ENCODE assay signal across 8 cellular contexts in the genomic region with DNA sequence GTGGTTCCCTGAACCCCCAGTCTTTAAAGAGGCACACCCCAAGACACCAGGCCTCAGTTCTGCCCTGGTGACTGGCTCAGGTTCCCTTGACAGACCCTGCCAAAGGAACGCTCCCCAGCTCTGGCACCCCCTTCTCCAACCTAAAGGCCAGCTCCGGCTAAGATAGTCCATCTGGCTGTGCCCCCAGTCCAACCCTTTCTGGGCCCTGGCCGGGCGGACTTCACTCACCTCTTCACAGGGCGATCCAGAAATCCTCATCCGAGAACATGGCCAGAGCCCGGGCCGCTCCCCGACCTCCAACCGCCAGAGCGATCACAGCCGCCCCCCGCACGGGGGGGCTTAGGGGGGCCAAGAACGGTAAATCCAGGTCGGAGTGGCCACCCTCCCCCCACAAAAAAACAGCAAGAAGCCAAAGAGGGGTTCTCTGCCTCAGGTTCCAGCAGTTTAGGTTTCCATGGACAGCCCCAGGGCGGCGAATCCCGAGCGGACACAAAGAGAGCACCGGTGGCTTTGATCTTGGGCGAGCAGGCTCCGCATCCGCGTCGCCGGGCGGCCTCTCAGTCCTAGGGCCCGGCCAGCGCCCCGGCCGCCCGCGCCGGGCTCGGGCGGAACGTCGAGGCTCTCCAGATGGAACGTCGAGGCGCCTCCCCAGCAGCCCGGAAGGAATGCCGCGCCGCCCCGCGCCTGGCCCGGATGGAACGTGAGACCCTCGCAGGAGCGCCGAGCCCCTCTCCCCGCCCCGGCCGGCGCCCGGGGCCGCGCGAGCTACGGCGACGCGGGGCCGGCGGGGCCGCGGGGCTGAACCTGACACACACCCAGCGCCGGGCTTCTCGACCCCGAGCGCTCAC. TPM values are rescaled to one million over a fixed set of nuclear protein-coding genes. Genes with fewer than 3 reads are reported as not detected.
DNase-seq lines count a peak whose midpoint lies in the region; ATAC-seq and TF ChIP-seq lines count a peak whose summit lies in the region.

No MANE protein-coding gene starts in this region.

- WGBS in heart right ventricle, 2 donors, result 0% methylated on average over 71 to 74 of the region's 74 CpGs

- H3K36me3 ChIP-seq in HUES6 (ENCODE audit: control insufficient read depth, insufficient read depth, low read length), result peaks cover 5% of the 10 kb centered on the region
- peaks cover 0 to 10% (median 4%) of the 10 kb centered on the region in 9 donors for H3K36me3 ChIP-seq in heart right ventricle
- peaks cover 4% of the 10 kb centered on the region for H3K36me3 ChIP-seq in rectal smooth muscle tissue (ENCODE audit: control insufficient read depth, insufficient read depth, low read length)

- H3K27ac Mint-ChIP-seq in activated T-helper 17 cell treated with anti-CD3 and anti-CD28 coated beads, Interleukin-2, amount 50 U/mL, for 72 hours, result peak overlapping the region; percentile 79

- no peak for TF ChIP-seq CTCF in C4-2B (conservative IDR thresholded peaks at IDR 0.05)
- no peak for TF ChIP-seq CTCF in heart right ventricle (IDR thresholded peaks at IDR 0.05)

- DNase-seq in heart right ventricle (no peak), SIG-M5 (lab: John Stamatoyannopoulos, UW) (no peak), activated gamma-delta T cell (lab: John Stamatoyannopoulos, UW) (no peak)

- H3K9me3 Mint-ChIP-seq in activated T-helper 17 cell treated with anti-CD3 and anti-CD28 coated beads, Interleukin-2, amount 50 U/mL, for 72 hours, result no peaks in the 10 kb centered on the region

- ATAC-seq in GM19438 (IDR thresholded peaks at IDR 0.05; ENCODE audit: low read depth, unreplicated experiment) (peak; percentile 5), heart right ventricle (peak in 3 of 8 donors; percentile 4 to 9 (median 7))
- ATAC-seq in activated T-helper 17 cell treated with anti-CD3 and anti-CD28 coated beads, Interleukin-2, amount 50 U/mL, for 72 hours (replicated peaks), result peak; percentile 14

- H3K27me3 Mint-ChIP-seq in activated T-helper 17 cell treated with anti-CD3 and anti-CD28 coated beads, Interleukin-2, amount 50 U/mL, for 72 hours, result no peaks in the 10 kb centered on the region

- H3K27ac ChIP-seq in C4-2B (peak overlapping the region; percentile 99), HUES6 (ENCODE audit: low read depth, low read length) (peak overlapping the region; percentile 100), heart right ventricle (peak overlapping the region; percentile 95 to 100 (median 99)), rectal smooth muscle tissue (ENCODE audit: low read depth, low read length) (peak overlapping the region; percentile 98)

- H3K9ac ChIP-seq in HUES6 (ENCODE audit: low read length), result peak overlapping the region; percentile 97
- H3K9ac ChIP-seq in rectal smooth muscle tissue (ENCODE audit: low read length), result peak overlapping the region; percentile 82

- H3K27me3 ChIP-seq in HUES6 (ENCODE audit: control insufficient read depth, insufficient read depth, low read length) (no peaks in the 10 kb centered on the region), heart right ventricle (no peaks in the 10 kb centered on the region), rectal smooth muscle tissue (ENCODE audit: control insufficient read depth, insufficient read depth, low read length) (no peaks in the 10 kb centered on the region)

- intact Hi-C loops in heart right ventricle (cut with DNase I), result loop anchor here in 9 of 10 donors (1.0 to 10.0 kb wide), 11 partner anchors 37 to 508 kb away; partner anchors contain the start of genes MCRS1 (in 1 of the 9), TUBA1A (in 1 of the 9) and TUBA1B (in 1 of the 9)

- H3K4me3 Mint-ChIP-seq in activated T-helper 17 cell treated with anti-CD3 and anti-CD28 coated beads, Interleukin-2, amount 50 U/mL, for 72 hours, result peak overlapping the region; percentile 96

- H3K36me3 Mint-ChIP-seq in activated T-helper 17 cell treated with anti-CD3 and anti-CD28 coated beads, Interleukin-2, amount 50 U/mL, for 72 hours (ENCODE audit: low read depth), result peaks cover 49% of the 10 kb centered on the region

- peak overlapping the region; percentile 96 for H3K4me3 ChIP-seq in HUES6 (ENCODE audit: low read depth, low read length)
- H3K4me3 ChIP-seq in heart right ventricle, result peak overlapping the region; percentile 74 to 99 (median 97)
- H3K4me3 ChIP-seq in rectal smooth muscle tissue (ENCODE audit: low read length), result peak overlapping the region; percentile 96

- H3K4me1 Mint-ChIP-seq in activated T-helper 17 cell treated with anti-CD3 and anti-CD28 coated beads, Interleukin-2, amount 50 U/mL, for 72 hours, result peaks cover 52% of the 10 kb centered on the region

- no peaks in the 10 kb centered on the region for H3K9me3 ChIP-seq in HUES6 (ENCODE audit: control insufficient read depth, insufficient read depth, low read depth, low read length)
- H3K9me3 ChIP-seq in heart right ventricle, result no peaks in the 10 kb centered on the region

- H3K4me1 ChIP-seq in HUES6 (ENCODE audit: control insufficient read depth, insufficient read depth, low read length) (peaks cover 30% of the 10 kb centered on the region), heart right ventricle (peaks cover 24 to 60% (median 51%) of the 10 kb centered on the region in 9 donors), rectal smooth muscle tissue (ENCODE audit: control insufficient read depth, insufficient read depth, low read length) (peaks cover 33% of the 10 kb centered on the region)

RNA-seq across cellular contexts. Expression of gene KMT2D, which starts 1.0 kb away (rescaled TPM):
- 10 to 100 TPM; 66.8 to 78.6 TPM for total RNA-seq in activated T-helper 17 cell treated with anti-CD3 and anti-CD28 coated beads, Interleukin-2, amount 50 U/mL, for 72 hours
- total RNA-seq in heart right ventricle, result 10 to 100 TPM; 32.6 to 65.3 (median 54.2) TPM
- 10 to 100 TPM in 1 of 2 donors, 1 to 10 TPM in 1; 9.6 to 60.6 TPM for polyA plus RNA-seq in heart right ventricle

RNA-seq across cellular contexts. Expression of gene RHEBL1, which starts 10.2 kb away (rescaled TPM):
- total RNA-seq in activated T-helper 17 cell treated with anti-CD3 and anti-CD28 coated beads, Interleukin-2, amount 50 U/mL, for 72 hours, result 10 to 100 TPM; 12.2 to 19.3 TPM
- total RNA-seq in heart right ventricle, result 1 to 10 TPM in 2 of 10 donors, under 1 TPM in 6, not detected in 2; 0.23 to 1.9 (median 0.41) TPM
- under 1 TPM; 0.43 to 0.73 TPM for polyA plus RNA-seq in heart right ventricle

RNA-seq across cellular contexts. Expression of gene DHH, which starts 35.0 kb away (rescaled TPM):
- under 1 TPM; 0.26 to 0.42 TPM for total RNA-seq in activated T-helper 17 cell treated with anti-CD3 and anti-CD28 coated beads, Interleukin-2, amount 50 U/mL, for 72 hours
- total RNA-seq in heart right ventricle, result 1 to 10 TPM in 2 of 10 donors, under 1 TPM in 8; 0.32 to 1.6 (median 0.74) TPM
- 1 to 10 TPM in 1 of 2 donors, under 1 TPM in 1; 0.37 to 1.2 TPM for polyA plus RNA-seq in heart right ventricle

RNA-seq across cellular contexts. Expression of gene PRKAG1, which starts 41.0 kb away (rescaled TPM):
- total RNA-seq in activated T-helper 17 cell treated with anti-CD3 and anti-CD28 coated beads, Interleukin-2, amount 50 U/mL, for 72 hours, result 10 to 100 TPM; 47.1 to 62.7 TPM
- 100 to 1,000 TPM in 5 of 10 donors, 10 to 100 TPM in 5; 79.4 to 110 (median 100) TPM for total RNA-seq in heart right ventricle
- polyA plus RNA-seq in heart right ventricle, result 10 to 100 TPM; 71.0 to 77.5 TPM

RNA-seq across cellular contexts. Expression of gene LMBR1L, which starts 51.0 kb away (rescaled TPM):
- 100 to 1,000 TPM in 1 of 2 donors, 10 to 100 TPM in 1; 56.8 to 105 TPM for total RNA-seq in activated T-helper 17 cell treated with anti-CD3 and anti-CD28 coated beads, Interleukin-2, amount 50 U/mL, for 72 hours
- 10 to 100 TPM; 21.5 to 51.8 (median 30.8) TPM for total RNA-seq in heart right ventricle
- polyA plus RNA-seq in heart right ventricle, result 10 to 100 TPM; 24.8 to 47.0 TPM

Comparison
In these comparisons a context has a peak if more than half of its experiments do, and no peak if none do; other contexts are left out.
1. RNA of gene RHEBL1, which starts 10.2 kb away (total RNA-seq): 12.2 to 19.3 TPM in activated T-helper 17 cell treated with anti-CD3 and anti-CD28 coated beads, Interleukin-2, amount 50 U/mL, for 72 hours; 0.23 to 1.9 TPM in heart right ventricle; every median in the first group is over 4 times any median in the second.
2. Peak in every context shown above with its lines, with median percentiles within 50 percentile points of each other: H3K27ac ChIP-seq and H3K4me3 ChIP-seq.